In the genomic region with DNA sequence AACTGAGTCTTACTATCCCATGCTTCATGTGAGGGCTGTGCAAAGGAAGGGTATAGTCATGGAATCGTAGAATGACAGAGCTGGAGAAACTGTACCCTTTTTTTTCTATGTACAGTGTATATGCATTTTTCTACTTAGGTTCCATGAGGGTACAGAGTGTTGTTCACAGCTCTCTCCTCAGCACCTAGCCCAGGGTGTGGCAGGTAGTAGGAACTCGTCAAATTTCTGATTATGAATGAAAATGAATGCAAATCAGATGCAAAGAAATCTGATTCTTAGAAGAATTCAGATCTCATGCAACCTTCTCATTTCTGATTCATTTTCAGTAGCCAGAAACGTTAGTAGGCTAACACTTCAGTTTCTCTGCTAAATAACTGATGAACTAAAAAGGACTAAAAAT, we compare ENCODE assay signal across 10 cellular contexts. TPM values are rescaled to one million over a fixed set of nuclear protein-coding genes. Genes with fewer than 3 reads are reported as not detected.
DNase-seq lines count a peak whose midpoint lies in the region; TF ChIP-seq lines count a peak whose summit lies in the region.
"Had no signal": no experiment of that assay in that cellular context is flagged by ENCODE, and none has a peak within 500 bp of the region (broad histone marks: within the 10 kb centered on the region; RNA-seq: fewer than 3 reads in every experiment).

No MANE protein-coding gene starts in this region.

- H3K36me3 ChIP-seq in mammary epithelial cell (ENCODE audit: insufficient read depth, low read length), result no peaks in the 10 kb centered on the region
- H3K36me3 ChIP-seq in WERI-Rb-1, result no peaks in the 10 kb centered on the region
- H3K36me3 ChIP-seq in mesendoderm (ENCODE audit: control insufficient read depth, insufficient read depth, low read length), result no peaks in the 10 kb centered on the region

- H2BK15ac ChIP-seq in mesendoderm (replicated peaks; ENCODE audit: low read depth), result no peak overlapping the region

- H3K9ac ChIP-seq in mammary epithelial cell (ENCODE audit: insufficient read depth, low read length) (no peak overlapping the region), mesendoderm (ENCODE audit: low read length) (no peak overlapping the region)

- H3K4me3 ChIP-seq in mammary epithelial cell (replicated peaks in 1 of 3; ENCODE audit: insufficient read depth in 1 of 3, low read depth in 2 of 3, low read length in 3 of 3), result no peak overlapping the region
- peak overlapping the region; percentile 59 for H3K4me3 ChIP-seq in WERI-Rb-1 (ENCODE audit: low read depth, low read length)
- no peak overlapping the region for H3K4me3 ChIP-seq in mesendoderm (ENCODE audit: low read length)

- no peak overlapping the region for H2BK5ac ChIP-seq in mesendoderm (ENCODE audit: low read length)

- H3K4me2 ChIP-seq in mammary epithelial cell (ENCODE audit: insufficient read depth, low read depth, low read length) (peak overlapping the region; percentile 97), mesendoderm (ENCODE audit: low read length) (no peak overlapping the region)

- no peak overlapping the region for H3K4me3 Mint-ChIP-seq in MCF 10A (ENCODE audit: unreplicated experiment)

- H2AFZ ChIP-seq in mammary epithelial cell (ENCODE audit: low read depth, low read length), result peak overlapping the region; percentile 3

- peak overlapping the region; percentile 24 for H3K4ac ChIP-seq in mesendoderm (ENCODE audit: low read depth, low read length)

- BruUV-seq in mammary epithelial cell (replicated peaks; lab: Mats Ljungman, UMichigan) (no TSS peak), MCF 10A (replicated peaks; lab: Mats Ljungman, UMichigan) (no TSS peak)

- H3K4me1 Mint-ChIP-seq in MCF 10A (ENCODE audit: insufficient read depth, unreplicated experiment), result peaks cover 6% of the 10 kb centered on the region

- 19% methylated on average over 3 of the region's 3 CpGs for whole genome bisulfite sequencing in mammary epithelial cell (ENCODE audit: low coverage, missing lambda C conversion rate)
- no CpG with 5 or more reads among the region's 3 CpGs for WGBS in mesendoderm (ENCODE audit: extremely low coverage, insufficient coverage, low lambda C conversion rate)

- no peak for DNase-seq in mammary epithelial cell
- DNase-seq in MCF 10A (ENCODE audit: unreplicated experiment), result no peak
- DNase-seq in WERI-Rb-1, result no peak
- DNase-seq in mesendoderm, result no peak
- no peak for DNase-seq in HT-29 (ENCODE audit: low spot score)
- no peak for DNase-seq in GM10266 (ENCODE audit: extremely low spot score)
- no peak for DNase-seq in NCI-H2107 (lab: John Stamatoyannopoulos, UW)
- no peak for DNase-seq in NAMALWA (ENCODE audit: low spot score)

- H3K4me1 ChIP-seq in mammary epithelial cell (ENCODE audit: insufficient read depth, low read length) (peaks cover 5% of the 10 kb centered on the region), mesendoderm (ENCODE audit: control insufficient read depth, low read depth, low read length) (no peaks in the 10 kb centered on the region)

- H4K5ac ChIP-seq in mesendoderm (ENCODE audit: low read length), result no peak overlapping the region

- TF ChIP-seq CTCF in mammary epithelial cell (conservative IDR thresholded peaks at IDR 0.05 in 1 of 2, IDR thresholded peaks at IDR 0.05 in 1 of 2; ENCODE audit: extremely low read depth in 1 of 2, insufficient read depth in 1 of 2, low read depth in 1 of 2, low read length in 2 of 2), result no peak
- TF ChIP-seq CTCF in MCF 10A (IDR thresholded peaks at IDR 0.05; ENCODE audit: unreplicated experiment), result no peak
- TF ChIP-seq CTCF in WERI-Rb-1 (IDR thresholded peaks at IDR 0.05; ENCODE audit: low read depth, low read length), result no peak
- no peak for TF ChIP-seq CTCF in GM10266 (IDR thresholded peaks at IDR 0.05; ENCODE audit: control insufficient read depth, insufficient read depth, low read depth, missing control alignments)

- H3K9me3 ChIP-seq in mammary epithelial cell (replicated peaks; ENCODE audit: insufficient read depth, low read length) (no peaks in the 10 kb centered on the region), WERI-Rb-1 (ENCODE audit: severe bottlenecking) (no peaks in the 10 kb centered on the region)

- H4K8ac ChIP-seq in mesendoderm (ENCODE audit: low read depth, low read length), result no peak overlapping the region

- no peak overlapping the region for H2BK120ac ChIP-seq in mesendoderm (ENCODE audit: low read depth, low read length)

- H3K27me3 ChIP-seq in mammary epithelial cell (ENCODE audit: insufficient read depth, low read length) (no peaks in the 10 kb centered on the region), WERI-Rb-1 (ENCODE audit: insufficient read depth, low read depth, severe bottlenecking) (no peaks in the 10 kb centered on the region), mesendoderm (ENCODE audit: insufficient read depth, low read length, poor library complexity) (no peaks in the 10 kb centered on the region)

- peaks cover 36% of the 10 kb centered on the region for H3K27me3 Mint-ChIP-seq in MCF 10A (ENCODE audit: insufficient read depth, unreplicated experiment)

- peak overlapping the region; percentile 47 for H3K56ac ChIP-seq in mesendoderm (ENCODE audit: low read length)

- H3K36me3 Mint-ChIP-seq in MCF 10A (ENCODE audit: insufficient read depth, unreplicated experiment), result no peaks in the 10 kb centered on the region

- H2AK5ac ChIP-seq in mesendoderm (ENCODE audit: low read length), result no peak overlapping the region

- H3K23ac ChIP-seq in mesendoderm (ENCODE audit: low read length), result no peak overlapping the region

- intact Hi-C loops in mammary epithelial cell (cut with micrococcal nuclease) (loop anchor here (2.0 to 5.0 kb wide), 3 partner anchors 78 to 460 kb away; partner anchors contain the start of gene SERTAD4), MCF 10A (cut with micrococcal nuclease) (loop anchor here (2.0 to 5.0 kb wide), 4 partner anchors 50 to 450 kb away; partner anchors contain the start of gene SERTAD4)

- in situ Hi-C loops in mammary epithelial cell (cut with MboI; ENCODE audit: low sequenced_read_pairs in 2 of 2), result loop anchor here (10.0 to 25.0 kb wide), 3 partner anchors 166 to 448 kb away; no protein-coding TSS in a partner anchor

- dilution Hi-C loops in mammary epithelial cell (cut with HindIII; ENCODE audit: low sequenced_read_pairs), result no loop called here

- H3K79me1 ChIP-seq in mesendoderm (ENCODE audit: low read length), result no peaks in the 10 kb centered on the region

- POLR2A ChIA-PET in MCF 10A (lab: Yijun Ruan, JAX), result interaction anchor here (0.6 to 2.2 kb wide), 7 partner anchors 8 to 167 kb away, joined by 4 to 9 read pairs (median 5); partner anchors contain the start of gene HHAT

- no peaks in the 10 kb centered on the region for H4K20me1 ChIP-seq in mammary epithelial cell (ENCODE audit: insufficient read depth, low read length)

- CTCF ChIA-PET in mammary epithelial cell (lab: Charles Lee; ENCODE audit: low non-redundant PET), result no interaction called here
- CTCF ChIA-PET in MCF 10A (lab: Yijun Ruan, JAX), result interaction anchor here (0.6 to 17.9 kb wide), 67 partner anchors 10 to 1321 kb away, joined by 3 to 291 read pairs (median 5); no protein-coding TSS in a partner anchor

- no peak overlapping the region for H3K18ac ChIP-seq in mesendoderm (ENCODE audit: low read length)

- H3K27ac ChIP-seq in mammary epithelial cell (ENCODE audit: insufficient read depth, low read depth, low read length) (no peak overlapping the region), WERI-Rb-1 (no peak overlapping the region), mesendoderm (ENCODE audit: low read depth, low read length) (no peak overlapping the region)
- H3K27ac ChIP-seq: epithelial cell of prostate had no signal

- no peaks in the 10 kb centered on the region for H3K79me2 ChIP-seq in mammary epithelial cell (ENCODE audit: insufficient read depth, low read length)
- H3K79me2 ChIP-seq in mesendoderm (ENCODE audit: control insufficient read depth, insufficient read depth, low read length), result no peaks in the 10 kb centered on the region

- H3K9me3 Mint-ChIP-seq in MCF 10A (ENCODE audit: unreplicated experiment), result no peaks in the 10 kb centered on the region
- H3K9me3 Mint-ChIP-seq: activated T-helper 1 cell treated with anti-CD3 and anti-CD28 coated beads, Interleukin-12 subunit alpha, Interleukin-12 subunit beta, Interleukin-2, Interleukin-4 antibody, amounts not matched to agents 30 ng/mL and 10 ng/mL and 1 ng/mL, durations not matched to agents 14 hours and 24 hours and 36 hours had no signal

- H3K27ac Mint-ChIP-seq in MCF 10A (ENCODE audit: low read depth, unreplicated experiment), result no peak overlapping the region
- H3K27ac Mint-ChIP-seq: activated T-helper 1 cell treated with anti-CD3 and anti-CD28 coated beads, Interleukin-12 subunit alpha, Interleukin-12 subunit beta, Interleukin-2, Interleukin-4 antibody, amounts not matched to agents 30 ng/mL and 10 ng/mL and 1 ng/mL, durations not matched to agents 14 hours and 24 hours and 36 hours had no signal

RNA-seq across cellular contexts. Expression of gene HHAT, which starts 18.1 kb away (rescaled TPM):
- total RNA-seq in mammary epithelial cell (1 to 10 TPM; 1.8 to 9.8 TPM), MCF 10A (2022) (4.6 and 4.9 TPM in 2 replicates)
- 1.8 TPM for polyA plus RNA-seq in mammary epithelial cell
- not detected for polyA minus RNA-seq in mammary epithelial cell
- 0.67 TPM for polyA plus RNA-seq in mesendoderm (2013, experiment 1 of 2)
- 0.87 TPM for polyA plus RNA-seq in mesendoderm (2013, experiment 2 of 2)
- 0.37 and 0.46 TPM in 2 replicates for total RNA-seq in HT-29 (2014; rRNA removed; shearing (Covaris generic))
